1 cellular context compared by ENCODE assay signal in genomic region chr1:25140073-25140797, GRCh38.
TF ChIP-seq lines count a peak whose summit lies in the region.

No MANE protein-coding gene starts in this region.

TF ChIP-seq in HepG2, 621 proteins besides CTCF, POLR2A, EP300 and RAD21 (continued from another document and continues in another):
- TF ChIP-seq ZHX2 (IDR thresholded peaks at IDR 0.05; ENCODE audit: low read depth) (0 out of 2 replicates have a peak, but pooled peaks have one; percentile 26), ZHX2 (CRISPR knock-in tag; IDR thresholded peaks at IDR 0.05; ENCODE audit: borderline replicate concordance) (no peak), RAD51 (IDR thresholded peaks at IDR 0.05; ENCODE audit: borderline replicate concordance) (no peak), ELF1 (CRISPR knock-in tag; IDR thresholded peaks at IDR 0.05) (peak; percentile 47; the same call in 1 of the 2 replicates), CHCHD3 (CRISPR knock-in tag; IDR thresholded peaks at IDR 0.05) (no peak), ZNF574 (CRISPR knock-in tag; IDR thresholded peaks at IDR 0.05) (no peak; the same call in 1 of the 2 replicates), MYNN (CRISPR knock-in tag; IDR thresholded peaks at IDR 0.05; ENCODE audit: low read depth) (no peak), KAT8 (CRISPR knock-in tag; IDR thresholded peaks at IDR 0.05) (peak; percentile 70), MLLT10 (CRISPR knock-in tag; IDR thresholded peaks at IDR 0.05) (no peak), ZFP91 (CRISPR knock-in tag; IDR thresholded peaks at IDR 0.05; ENCODE audit: borderline replicate concordance) (peak; percentile 60), RBAK (CRISPR knock-in tag; IDR thresholded peaks at IDR 0.05) (no peak), MAFK (conservative IDR thresholded peaks at IDR 0.05 in 1 of 2, IDR thresholded peaks at IDR 0.05 in 1 of 2; ENCODE audit: low read length in 2 of 2) (no peak), YEATS2 (CRISPR knock-in tag; IDR thresholded peaks at IDR 0.05; ENCODE audit: borderline replicate concordance) (peak; percentile 50; the same call in 1 of the 2 replicates), ZBTB20 (CRISPR knock-in tag; IDR thresholded peaks at IDR 0.05; ENCODE audit: borderline replicate concordance, low read depth) (peak; percentile 84; the same call in 1 of the 2 replicates), ASH2L (IDR thresholded peaks at IDR 0.05; ENCODE audit: insufficient read length, low read depth, low read length) (no peak), GMEB1 (CRISPR knock-in tag; IDR thresholded peaks at IDR 0.05; ENCODE audit: borderline replicate concordance) (no peak), HDAC1 (CRISPR knock-in tag; IDR thresholded peaks at IDR 0.05) (peak; percentile 53), ZGPAT (CRISPR knock-in tag; IDR thresholded peaks at IDR 0.05) (peak; percentile 42; the same call in 1 of the 2 replicates), ZBED4 (CRISPR knock-in tag; IDR thresholded peaks at IDR 0.05; ENCODE audit: borderline replicate concordance) (peak; percentile 98), U2AF1 (optimal IDR thresholded peaks at IDR 0.05; ENCODE audit: low read depth, low read length) (no peak), GLI4 (CRISPR knock-in tag; IDR thresholded peaks at IDR 0.05; ENCODE audit: borderline replicate concordance) (no peak), PAX8 (CRISPR knock-in tag; IDR thresholded peaks at IDR 0.05; ENCODE audit: borderline replicate concordance) (no peak), TEF (CRISPR knock-in tag; IDR thresholded peaks at IDR 0.05) (no peak), ARNT (IDR thresholded peaks at IDR 0.05) (no peak), ZNF383 (CRISPR knock-in tag; IDR thresholded peaks at IDR 0.05; ENCODE audit: borderline replicate concordance) (no peak), HOXA3 (CRISPR knock-in tag; IDR thresholded peaks at IDR 0.05) (peak; percentile 72; the same call in 1 of the 2 replicates), HMGA1 (CRISPR knock-in tag; conservative IDR thresholded peaks at IDR 0.05) (no peak), DR1 (CRISPR knock-in tag; IDR thresholded peaks at IDR 0.05) (no peak), SRSF1 (optimal IDR thresholded peaks at IDR 0.05; ENCODE audit: low read depth, low read length) (no peak), TBP (CRISPR knock-in tag; IDR thresholded peaks at IDR 0.05) (no peak), RBM22 (optimal IDR thresholded peaks at IDR 0.05; ENCODE audit: low read length) (no peak), ZNF280D (CRISPR knock-in tag; IDR thresholded peaks at IDR 0.05) (no peak), TRIM24 (CRISPR knock-in tag; IDR thresholded peaks at IDR 0.05) (no peak), SP1 (IDR thresholded peaks at IDR 0.05) (no peak), SP1 (CRISPR knock-in tag; IDR thresholded peaks at IDR 0.05) (no peak)
